ENCODE assay signal across 9 cellular contexts in the genomic region with DNA sequence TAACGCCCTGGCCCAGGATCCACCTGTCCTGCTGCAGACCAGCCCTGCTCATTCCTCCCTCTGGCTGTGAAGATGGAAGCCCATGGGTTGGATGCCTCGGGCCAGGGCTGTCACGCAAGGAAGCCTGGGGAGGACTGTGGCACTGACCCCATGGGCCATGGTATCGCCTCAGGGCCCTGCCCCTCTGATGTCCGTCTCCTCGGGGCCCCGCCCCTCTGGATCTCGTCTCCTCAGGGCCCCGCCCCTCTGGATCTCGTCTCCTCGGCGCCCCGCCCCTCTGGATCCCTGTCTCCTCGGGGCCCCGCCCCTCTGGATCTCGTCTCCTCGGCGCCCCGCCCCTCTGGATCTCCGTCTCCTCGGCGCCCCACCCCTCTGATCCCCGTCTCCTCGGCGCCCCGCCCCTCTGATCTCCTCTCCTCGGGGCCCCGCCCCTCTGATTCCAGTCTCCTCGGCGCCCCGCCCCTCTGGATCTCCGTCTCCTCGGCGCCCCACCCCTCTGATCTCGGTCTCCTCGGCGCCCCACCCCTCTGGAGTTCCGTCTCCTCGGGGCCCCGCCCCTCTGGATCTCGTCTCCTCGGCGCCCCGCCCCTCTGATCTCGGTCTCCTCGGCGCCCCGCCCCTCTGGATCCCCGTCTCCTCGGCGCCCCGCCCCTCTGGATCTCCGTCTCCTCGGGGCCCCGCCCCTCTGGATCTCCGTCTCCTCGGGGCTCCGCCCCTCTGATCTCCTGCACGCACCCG. TPM values are rescaled to one million over a fixed set of nuclear protein-coding genes. Genes with fewer than 3 reads are reported as not detected.
A peak's percentile ranks its signal among the peaks of the same experiment; 100 is the strongest.
DNase-seq lines count a peak whose midpoint lies in the region; ATAC-seq and TF ChIP-seq lines count a peak whose summit lies in the region.
"Had no signal": no experiment of that assay in that cellular context is flagged by ENCODE, and none has a peak within 500 bp of the region (broad histone marks: within the 10 kb centered on the region; RNA-seq: fewer than 3 reads in every experiment).

No MANE protein-coding gene starts in this region.

- H3K9me3 ChIP-seq in SK-N-SH, result no peaks in the 10 kb centered on the region

- no peaks in the 10 kb centered on the region for H3K9me3 Mint-ChIP-seq in activated T-helper 17 cell treated with anti-CD3 and anti-CD28 coated beads, Interleukin-2, amount 50 U/mL, for 72 hours
- H3K9me3 Mint-ChIP-seq: CD4-positive, CD25-positive, alpha-beta regulatory T cell had no signal

- peaks cover 35% of the 10 kb centered on the region for H3F3A ChIP-seq in SK-N-SH (replicated peaks; ENCODE audit: insufficient read depth)

- H3K4me3 Mint-ChIP-seq in activated T-helper 17 cell treated with anti-CD3 and anti-CD28 coated beads, Interleukin-2, amount 50 U/mL, for 72 hours, result no peak overlapping the region

- no peaks in the 10 kb centered on the region for H3K36me3 Mint-ChIP-seq in activated T-helper 17 cell treated with anti-CD3 and anti-CD28 coated beads, Interleukin-2, amount 50 U/mL, for 72 hours (ENCODE audit: low read depth)
- H3K36me3 Mint-ChIP-seq: CD4-positive, CD25-positive, alpha-beta regulatory T cell had no signal

- no peak overlapping the region for H3K9ac ChIP-seq in SK-N-SH

- POLR2A ChIA-PET in SK-N-SH (lab: Yijun Ruan, JAX), result no interaction called here

- peaks cover 9% of the 10 kb centered on the region for H4K20me1 ChIP-seq in SK-N-SH (ENCODE audit: insufficient read depth)

- no peaks in the 10 kb centered on the region for H3K27me3 Mint-ChIP-seq in activated T-helper 17 cell treated with anti-CD3 and anti-CD28 coated beads, Interleukin-2, amount 50 U/mL, for 72 hours

- peaks cover 20 to 39% of the 10 kb centered on the region in 2 experiments; a peak in 3 of 4 replicates for H3K4me1 ChIP-seq in SK-N-SH (ENCODE audit: control insufficient read depth in 1 of 2, insufficient read depth in 2 of 2, low read depth in 1 of 2, low read length in 1 of 2)

- H3K27me3 ChIP-seq in SK-N-SH (ENCODE audit: insufficient read depth), result no peaks in the 10 kb centered on the region

- WGBS in SK-N-SH (ENCODE audit: low lambda C conversion rate), result 57% methylated on average over 60 of the region's 60 CpGs

- no peak overlapping the region for H3K27ac Mint-ChIP-seq in activated T-helper 17 cell treated with anti-CD3 and anti-CD28 coated beads, Interleukin-2, amount 50 U/mL, for 72 hours

- no peaks in the 10 kb centered on the region for H3K79me2 ChIP-seq in SK-N-SH (ENCODE audit: insufficient read depth)

- DNase-seq in SK-N-SH (peak; percentile 75), NCI-H460 (ENCODE audit: extremely low read depth, low read depth) (peak; percentile 88), dermis blood vessel endothelial cell (peak; percentile 70), cortex of kidney (lab: John Stamatoyannopoulos, UW) (no peak), NCI-H2081 treated with DMSO at 0.1 percent for 48 hours (lab: John Stamatoyannopoulos, UW) (no peak)
- peak; percentile 21 for DNase-seq in stimulated activated CD4-positive, alpha-beta T cell treated with anti-CD3 and anti-CD28 coated beads, Interleukin-4, amount 100 ng/mL, for 24 hours
- DNase-seq: CD4-positive, CD25-positive, alpha-beta regulatory T cell had no signal

- CTCF ChIA-PET in SK-N-SH (lab: Yijun Ruan, JAX), result no interaction called here

- H2AFZ ChIP-seq in SK-N-SH (ENCODE audit: low read depth), result no peak overlapping the region

- H3K9me2 ChIP-seq in SK-N-SH, result no peaks in the 10 kb centered on the region

- H3K4me3 ChIP-seq in SK-N-SH (ENCODE audit: low read depth in 2 of 2, low read length in 1 of 2), result peak overlapping the region in 1 of 2 experiments; percentile 31; a peak in 1 of 4 replicates

- TF ChIP-seq CTCF in SK-N-SH (IDR thresholded peaks at IDR 0.05), result no peak

- H3K4me1 Mint-ChIP-seq in activated T-helper 17 cell treated with anti-CD3 and anti-CD28 coated beads, Interleukin-2, amount 50 U/mL, for 72 hours, result no peaks in the 10 kb centered on the region

- no peak for ATAC-seq in SK-N-SH treated with all-trans-retinoic acid at 6 μM for 48 hours
- no peak for ATAC-seq in activated T-helper 17 cell treated with anti-CD3 and anti-CD28 coated beads, Interleukin-2, amount 50 U/mL, for 72 hours (replicated peaks)

- no peak for TF ChIP-seq EP300 in SK-N-SH (IDR thresholded peaks at IDR 0.05; ENCODE audit: borderline replicate concordance in 1 of 2, low read depth in 1 of 2, low read length in 1 of 2)

- no peak overlapping the region for H3K27ac ChIP-seq in SK-N-SH (ENCODE audit: low read depth in 2 of 2, low read length in 1 of 2)

- no peaks in the 10 kb centered on the region for H3K36me3 ChIP-seq in SK-N-SH (replicated peaks in 1 of 2; ENCODE audit: control insufficient read depth in 1 of 2, insufficient read depth in 2 of 2, low read length in 1 of 2)

- no peak overlapping the region for H3K4me2 ChIP-seq in SK-N-SH

- no peak for TF ChIP-seq RAD21 in SK-N-SH (IDR thresholded peaks at IDR 0.05; ENCODE audit: low read length)

TF ChIP-seq in SK-N-SH, 30 proteins besides CTCF, POLR2A, EP300 and RAD21 (continues in another document):
- TF ChIP-seq CHD2 (IDR thresholded peaks at IDR 0.05; ENCODE audit: low read length, partially characterized antibody) (no peak), POLR2AphosphoS5 (IDR thresholded peaks at IDR 0.05; ENCODE audit: low read depth, low read length) (no peak)
- TF ChIP-seq, protein P1, sequence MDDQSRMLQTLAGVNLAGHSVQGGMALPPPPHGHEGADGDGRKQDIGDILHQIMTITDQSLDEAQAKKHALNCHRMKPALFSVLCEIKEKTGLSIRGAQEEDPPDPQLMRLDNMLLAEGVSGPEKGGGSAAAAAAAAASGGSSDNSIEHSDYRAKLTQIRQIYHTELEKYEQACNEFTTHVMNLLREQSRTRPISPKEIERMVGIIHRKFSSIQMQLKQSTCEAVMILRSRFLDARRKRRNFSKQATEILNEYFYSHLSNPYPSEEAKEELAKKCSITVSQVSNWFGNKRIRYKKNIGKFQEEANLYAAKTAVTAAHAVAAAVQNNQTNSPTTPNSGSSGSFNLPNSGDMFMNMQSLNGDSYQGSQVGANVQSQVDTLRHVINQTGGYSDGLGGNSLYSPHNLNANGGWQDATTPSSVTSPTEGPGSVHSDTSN (IDR thresholded peaks at IDR 0.05), result no peak
- TF ChIP-seq, protein P2, sequence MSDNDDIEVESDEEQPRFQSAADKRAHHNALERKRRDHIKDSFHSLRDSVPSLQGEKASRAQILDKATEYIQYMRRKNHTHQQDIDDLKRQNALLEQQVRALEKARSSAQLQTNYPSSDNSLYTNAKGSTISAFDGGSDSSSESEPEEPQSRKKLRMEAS (IDR thresholded peaks at IDR 0.05; ENCODE audit: low read depth), result no peak

TF ChIP-seq in SK-N-SH treated with all-trans-retinoic acid at 6 μM for 48 hours, 23 proteins besides CTCF, POLR2A, EP300 and RAD21 (continues in another document):
- no peak for TF ChIP-seq TOX (CRISPR knock-in tag; IDR thresholded peaks at IDR 0.05; ENCODE audit: borderline replicate concordance)
- no peak for TF ChIP-seq PPARA (CRISPR knock-in tag; IDR thresholded peaks at IDR 0.05; ENCODE audit: borderline replicate concordance)
- no peak for TF ChIP-seq RARB (CRISPR knock-in tag; IDR thresholded peaks at IDR 0.05)
- TF ChIP-seq, protein P3, sequence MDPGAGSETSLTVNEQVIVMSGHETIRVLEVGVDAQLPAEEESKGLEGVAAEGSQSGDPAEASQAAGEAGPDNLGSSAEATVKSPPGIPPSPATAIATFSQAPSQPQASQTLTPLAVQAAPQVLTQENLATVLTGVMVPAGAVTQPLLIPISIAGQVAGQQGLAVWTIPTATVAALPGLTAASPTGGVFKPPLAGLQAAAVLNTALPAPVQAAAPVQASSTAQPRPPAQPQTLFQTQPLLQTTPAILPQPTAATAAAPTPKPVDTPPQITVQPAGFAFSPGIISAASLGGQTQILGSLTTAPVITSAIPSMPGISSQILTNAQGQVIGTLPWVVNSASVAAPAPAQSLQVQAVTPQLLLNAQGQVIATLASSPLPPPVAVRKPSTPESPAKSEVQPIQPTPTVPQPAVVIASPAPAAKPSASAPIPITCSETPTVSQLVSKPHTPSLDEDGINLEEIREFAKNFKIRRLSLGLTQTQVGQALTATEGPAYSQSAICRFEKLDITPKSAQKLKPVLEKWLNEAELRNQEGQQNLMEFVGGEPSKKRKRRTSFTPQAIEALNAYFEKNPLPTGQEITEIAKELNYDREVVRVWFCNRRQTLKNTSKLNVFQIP (CRISPR knock-in tag; IDR thresholded peaks at IDR 0.05; ENCODE audit: borderline replicate concordance, low read depth), result no peak
- TF ChIP-seq SNAI2 (CRISPR knock-in tag; IDR thresholded peaks at IDR 0.05), result no peak
- TF ChIP-seq ZFP30 (CRISPR knock-in tag; IDR thresholded peaks at IDR 0.05), result no peak
- TF ChIP-seq ZNF70 (CRISPR knock-in tag; IDR thresholded peaks at IDR 0.05), result no peak
- no peak for TF ChIP-seq CSDC2 (CRISPR knock-in tag; IDR thresholded peaks at IDR 0.05)
- TF ChIP-seq, protein P4, sequence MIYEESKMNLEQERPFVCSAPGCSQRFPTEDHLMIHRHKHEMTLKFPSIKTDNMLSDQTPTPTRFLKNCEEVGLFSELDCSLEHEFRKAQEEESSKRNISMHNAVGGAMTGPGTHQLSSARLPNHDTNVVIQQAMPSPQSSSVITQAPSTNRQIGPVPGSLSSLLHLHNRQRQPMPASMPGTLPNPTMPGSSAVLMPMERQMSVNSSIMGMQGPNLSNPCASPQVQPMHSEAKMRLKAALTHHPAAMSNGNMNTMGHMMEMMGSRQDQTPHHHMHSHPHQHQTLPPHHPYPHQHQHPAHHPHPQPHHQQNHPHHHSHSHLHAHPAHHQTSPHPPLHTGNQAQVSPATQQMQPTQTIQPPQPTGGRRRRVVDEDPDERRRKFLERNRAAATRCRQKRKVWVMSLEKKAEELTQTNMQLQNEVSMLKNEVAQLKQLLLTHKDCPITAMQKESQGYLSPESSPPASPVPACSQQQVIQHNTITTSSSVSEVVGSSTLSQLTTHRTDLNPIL (CRISPR knock-in tag; IDR thresholded peaks at IDR 0.05; ENCODE audit: low read depth), result no peak
- TF ChIP-seq OSR1 (CRISPR knock-in tag; IDR thresholded peaks at IDR 0.05), result no peak

RNA-seq across cellular contexts. Expression of a gene that starts 24.0 kb away (rescaled TPM):
- 50.8 and 75.5 TPM in 2 replicates for polyA plus RNA-seq in SK-N-SH (2012; rRNA removed)
- 31.7 and 51.3 TPM in 2 replicates for polyA plus RNA-seq in SK-N-SH (2012; cell fraction: cytosol; rRNA removed)
- polyA plus RNA-seq in SK-N-SH (2012; cell fraction: nucleus; rRNA removed), result 56.5 and 122 TPM in 2 replicates
- total RNA-seq in NCI-H460 (2014; rRNA removed; shearing (Covaris generic)), result 23.7 and 28.5 TPM in 2 replicates
- 23.8 and 32.0 TPM in 2 replicates for polyA plus RNA-seq in NCI-H460 (2014; cell fraction: nucleus; rRNA removed)
- total RNA-seq in dermis blood vessel endothelial cell, result 80.6 and 85.3 TPM in 2 replicates
- 10 to 100 TPM; 21.9 to 43.4 TPM for total RNA-seq in activated T-helper 17 cell treated with anti-CD3 and anti-CD28 coated beads, Interleukin-2, amount 50 U/mL, for 72 hours

Comparison
In these comparisons a context has a peak if more than half of its experiments do, and no peak if none do; other contexts are left out.
1. DNase-seq: peak in SK-N-SH (single experiment), NCI-H460 (single experiment), dermis blood vessel endothelial cell (single experiment) and stimulated activated CD4-positive, alpha-beta T cell treated with anti-CD3 and anti-CD28 coated beads, Interleukin-4, amount 100 ng/mL, for 24 hours (single experiment); none in cortex of kidney (single experiment) and NCI-H2081 treated with DMSO at 0.1 percent for 48 hours (single experiment).